ENCODE assay signal across 1 cellular context in the genomic region with DNA sequence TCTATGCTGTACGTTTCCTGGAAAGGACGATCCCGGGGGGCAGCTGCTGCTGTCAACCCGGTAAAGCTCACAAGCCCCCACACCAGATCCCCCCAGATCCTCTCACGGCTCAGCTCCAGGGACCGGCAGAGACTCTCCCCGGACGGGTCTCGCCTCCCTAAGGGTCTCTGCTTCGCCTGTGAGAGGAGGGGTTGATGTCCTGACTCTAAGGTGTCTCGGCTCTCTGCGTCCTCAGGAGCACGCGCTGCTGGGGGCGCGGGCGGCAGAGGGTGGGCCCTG.
TF ChIP-seq lines count a peak whose summit lies in the region.

No MANE protein-coding gene starts in this region.

TF ChIP-seq in HCT116, 20 proteins besides CTCF, POLR2A, EP300 and RAD21 (continued from another document):
- TF ChIP-seq, protein P1, sequence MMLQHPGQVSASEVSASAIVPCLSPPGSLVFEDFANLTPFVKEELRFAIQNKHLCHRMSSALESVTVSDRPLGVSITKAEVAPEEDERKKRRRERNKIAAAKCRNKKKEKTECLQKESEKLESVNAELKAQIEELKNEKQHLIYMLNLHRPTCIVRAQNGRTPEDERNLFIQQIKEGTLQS (IDR thresholded peaks at IDR 0.05) = no peak
- no peak for TF ChIP-seq ZNF274 (IDR thresholded peaks at IDR 0.05; ENCODE audit: low read depth, low read length)
- no peak for TF ChIP-seq SIN3A (IDR thresholded peaks at IDR 0.05; ENCODE audit: low read depth)
- TF ChIP-seq, protein P2, sequence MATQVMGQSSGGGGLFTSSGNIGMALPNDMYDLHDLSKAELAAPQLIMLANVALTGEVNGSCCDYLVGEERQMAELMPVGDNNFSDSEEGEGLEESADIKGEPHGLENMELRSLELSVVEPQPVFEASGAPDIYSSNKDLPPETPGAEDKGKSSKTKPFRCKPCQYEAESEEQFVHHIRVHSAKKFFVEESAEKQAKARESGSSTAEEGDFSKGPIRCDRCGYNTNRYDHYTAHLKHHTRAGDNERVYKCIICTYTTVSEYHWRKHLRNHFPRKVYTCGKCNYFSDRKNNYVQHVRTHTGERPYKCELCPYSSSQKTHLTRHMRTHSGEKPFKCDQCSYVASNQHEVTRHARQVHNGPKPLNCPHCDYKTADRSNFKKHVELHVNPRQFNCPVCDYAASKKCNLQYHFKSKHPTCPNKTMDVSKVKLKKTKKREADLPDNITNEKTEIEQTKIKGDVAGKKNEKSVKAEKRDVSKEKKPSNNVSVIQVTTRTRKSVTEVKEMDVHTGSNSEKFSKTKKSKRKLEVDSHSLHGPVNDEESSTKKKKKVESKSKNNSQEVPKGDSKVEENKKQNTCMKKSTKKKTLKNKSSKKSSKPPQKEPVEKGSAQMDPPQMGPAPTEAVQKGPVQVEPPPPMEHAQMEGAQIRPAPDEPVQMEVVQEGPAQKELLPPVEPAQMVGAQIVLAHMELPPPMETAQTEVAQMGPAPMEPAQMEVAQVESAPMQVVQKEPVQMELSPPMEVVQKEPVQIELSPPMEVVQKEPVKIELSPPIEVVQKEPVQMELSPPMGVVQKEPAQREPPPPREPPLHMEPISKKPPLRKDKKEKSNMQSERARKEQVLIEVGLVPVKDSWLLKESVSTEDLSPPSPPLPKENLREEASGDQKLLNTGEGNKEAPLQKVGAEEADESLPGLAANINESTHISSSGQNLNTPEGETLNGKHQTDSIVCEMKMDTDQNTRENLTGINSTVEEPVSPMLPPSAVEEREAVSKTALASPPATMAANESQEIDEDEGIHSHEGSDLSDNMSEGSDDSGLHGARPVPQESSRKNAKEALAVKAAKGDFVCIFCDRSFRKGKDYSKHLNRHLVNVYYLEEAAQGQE (IDR thresholded peaks at IDR 0.05; ENCODE audit: low read depth) = no peak
